1 cellular context compared by ENCODE assay signal in genomic region chr14:35807131-35807961, GRCh38.
A peak's percentile ranks its signal among the peaks of the same experiment; 100 is the strongest.
TF ChIP-seq lines count a peak whose summit lies in the region.

No MANE protein-coding gene starts in this region.

TF ChIP-seq in HepG2, 621 proteins besides CTCF, POLR2A, EP300 and RAD21 (continued from another document and continues in another):
- TF ChIP-seq ZNF143 (CRISPR knock-in tag; IDR thresholded peaks at IDR 0.05) = no peak
- TF ChIP-seq MIXL1 (CRISPR knock-in tag; IDR thresholded peaks at IDR 0.05) = peak; percentile 96
- no peak for TF ChIP-seq MEIS2 (CRISPR knock-in tag; IDR thresholded peaks at IDR 0.05)
- TF ChIP-seq HHEX (CRISPR knock-in tag; IDR thresholded peaks at IDR 0.05) = peak; percentile 57; the same call in 1 of the 2 replicates
- TF ChIP-seq ZSCAN21 (CRISPR knock-in tag; IDR thresholded peaks at IDR 0.05; ENCODE audit: borderline replicate concordance) = no peak
- TF ChIP-seq ETV6 (CRISPR knock-in tag; conservative IDR thresholded peaks at IDR 0.05) = no peak
- TF ChIP-seq JUN (CRISPR knock-in tag; IDR thresholded peaks at IDR 0.05) = no peak
- TF ChIP-seq STAT6 (CRISPR knock-in tag; IDR thresholded peaks at IDR 0.05; ENCODE audit: borderline replicate concordance) = peak; percentile 56
- TF ChIP-seq ZNF576 (CRISPR knock-in tag; IDR thresholded peaks at IDR 0.05) = no peak
- TF ChIP-seq CERS6 (CRISPR knock-in tag; IDR thresholded peaks at IDR 0.05) = no peak
- TF ChIP-seq HNRNPUL1 (IDR thresholded peaks at IDR 0.05; ENCODE audit: low read depth, low read length) = no peak
- 0 out of 2 replicates have a peak, but pooled peaks have one; percentile 14 for TF ChIP-seq POLR2AphosphoS5 (IDR thresholded peaks at IDR 0.05; ENCODE audit: low read depth, low read length)
- no peak for TF ChIP-seq ZFP36 (IDR thresholded peaks at IDR 0.05; ENCODE audit: borderline replicate concordance, low read depth, low read length, partially characterized antibody)
- TF ChIP-seq ZNF274 (CRISPR knock-in tag; IDR thresholded peaks at IDR 0.05) = no peak
- peak; percentile 41; the same call in 1 of the 2 replicates for TF ChIP-seq PHF21A (CRISPR knock-in tag; IDR thresholded peaks at IDR 0.05)
- no peak for TF ChIP-seq KLF12 (CRISPR knock-in tag; IDR thresholded peaks at IDR 0.05; ENCODE audit: borderline replicate concordance)
- TF ChIP-seq CSRNP2 (CRISPR knock-in tag; conservative IDR thresholded peaks at IDR 0.05; ENCODE audit: low read depth) = no peak
- no peak for TF ChIP-seq ZNF10 (CRISPR knock-in tag; IDR thresholded peaks at IDR 0.05; ENCODE audit: borderline replicate concordance, low read depth)
- TF ChIP-seq ZNF296 (CRISPR knock-in tag; conservative IDR thresholded peaks at IDR 0.05) = no peak
- TF ChIP-seq SMAD1 (CRISPR knock-in tag; IDR thresholded peaks at IDR 0.05; ENCODE audit: borderline replicate concordance, low read depth) = no peak
- no peak; the same call in 1 of the 2 replicates for TF ChIP-seq CREB1 (IDR thresholded peaks at IDR 0.05)
- peak; percentile 75; the same call in 1 of the 2 replicates for TF ChIP-seq CREB1 (CRISPR knock-in tag; IDR thresholded peaks at IDR 0.05)
- TF ChIP-seq CBX2 (IDR thresholded peaks at IDR 0.05; ENCODE audit: low read depth, low read length) = no peak
- no peak for TF ChIP-seq CBX2 (CRISPR knock-in tag; IDR thresholded peaks at IDR 0.05; ENCODE audit: low read depth)
- TF ChIP-seq IRX3 (CRISPR knock-in tag; IDR thresholded peaks at IDR 0.05; ENCODE audit: borderline replicate concordance, low read depth) = no peak
- TF ChIP-seq U2AF2 (IDR thresholded peaks at IDR 0.05; ENCODE audit: low read depth, low read length) = no peak
- no peak for TF ChIP-seq ZNF574 (CRISPR knock-in tag; IDR thresholded peaks at IDR 0.05)
- TF ChIP-seq ZNF691 (CRISPR knock-in tag; IDR thresholded peaks at IDR 0.05; ENCODE audit: borderline replicate concordance, low read depth) = no peak
- no peak for TF ChIP-seq SP2 (CRISPR knock-in tag; IDR thresholded peaks at IDR 0.05)
- TF ChIP-seq MED13 (CRISPR knock-in tag; IDR thresholded peaks at IDR 0.05) = no peak
- TF ChIP-seq AGO1 (IDR thresholded peaks at IDR 0.05; ENCODE audit: low read depth, low read length, poor library complexity, severe bottlenecking) = no peak
- peak; percentile 84 for TF ChIP-seq ZNF331 (CRISPR knock-in tag; IDR thresholded peaks at IDR 0.05)
- peak; percentile 80; the same call in 1 of the 2 replicates for TF ChIP-seq KAT8 (CRISPR knock-in tag; IDR thresholded peaks at IDR 0.05)
- peak; percentile 82 for TF ChIP-seq REPIN1 (CRISPR knock-in tag; IDR thresholded peaks at IDR 0.05; ENCODE audit: borderline replicate concordance, low read depth)
- TF ChIP-seq ZEB1 (IDR thresholded peaks at IDR 0.05; ENCODE audit: insufficient replicate concordance, low read depth) = no peak
- no peak for TF ChIP-seq TOPORS (CRISPR knock-in tag; IDR thresholded peaks at IDR 0.05)
- TF ChIP-seq IRF2 (CRISPR knock-in tag; IDR thresholded peaks at IDR 0.05) = no peak; the same call in 1 of the 2 replicates
- no peak for TF ChIP-seq NRL (CRISPR knock-in tag; IDR thresholded peaks at IDR 0.05; ENCODE audit: borderline replicate concordance)
- no peak; the same call in 1 of the 2 replicates for TF ChIP-seq ZNF34 (CRISPR knock-in tag; IDR thresholded peaks at IDR 0.05; ENCODE audit: borderline replicate concordance)
- no peak for TF ChIP-seq ZNF547 (CRISPR knock-in tag; IDR thresholded peaks at IDR 0.05)
- TF ChIP-seq PHF20 (CRISPR knock-in tag; IDR thresholded peaks at IDR 0.05) = no peak
- no peak for TF ChIP-seq ZNF251 (CRISPR knock-in tag; IDR thresholded peaks at IDR 0.05)
- no peak for TF ChIP-seq JDP2 (CRISPR knock-in tag; IDR thresholded peaks at IDR 0.05; ENCODE audit: borderline replicate concordance)
- 0 out of 2 replicates have a peak, but pooled peaks have one; percentile 22 for TF ChIP-seq ZFP36L1 (CRISPR knock-in tag; IDR thresholded peaks at IDR 0.05)
- no peak for TF ChIP-seq ZNF205 (CRISPR knock-in tag; IDR thresholded peaks at IDR 0.05)
- TF ChIP-seq TSC22D2 (CRISPR knock-in tag; IDR thresholded peaks at IDR 0.05; ENCODE audit: borderline replicate concordance) = no peak
- no peak for TF ChIP-seq CCAR2 (optimal IDR thresholded peaks at IDR 0.05; ENCODE audit: low read depth, low read length)
- no peak for TF ChIP-seq CC2D1A (CRISPR knock-in tag; IDR thresholded peaks at IDR 0.05)
- TF ChIP-seq TFDP1 (CRISPR knock-in tag; IDR thresholded peaks at IDR 0.05; ENCODE audit: borderline replicate concordance) = no peak
- TF ChIP-seq SIX4 (CRISPR knock-in tag; IDR thresholded peaks at IDR 0.05) = no peak; the same call in 1 of the 2 replicates
- peak; percentile 100 for TF ChIP-seq ZNF3 (CRISPR knock-in tag; IDR thresholded peaks at IDR 0.05)
- peak; percentile 89 for TF ChIP-seq DPF2 (CRISPR knock-in tag; IDR thresholded peaks at IDR 0.05; ENCODE audit: borderline replicate concordance, low read depth)
- 0 out of 2 replicates have a peak, but pooled peaks have one; percentile 8 for TF ChIP-seq ZNF761 (CRISPR knock-in tag; conservative IDR thresholded peaks at IDR 0.05)
- TF ChIP-seq ZNF878 (CRISPR knock-in tag; IDR thresholded peaks at IDR 0.05) = no peak
- no peak for TF ChIP-seq SIN3B (IDR thresholded peaks at IDR 0.05; ENCODE audit: low read length)
- no peak for TF ChIP-seq THAP7 (CRISPR knock-in tag; IDR thresholded peaks at IDR 0.05)
- TF ChIP-seq NFE2L1 (CRISPR knock-in tag; IDR thresholded peaks at IDR 0.05; ENCODE audit: borderline replicate concordance) = no peak
- TF ChIP-seq CEBPZ (IDR thresholded peaks at IDR 0.05; ENCODE audit: low read length) = no peak
- TF ChIP-seq NFYC (CRISPR knock-in tag; IDR thresholded peaks at IDR 0.05) = no peak; the same call in 1 of the 2 replicates
- TF ChIP-seq FOXO1 (CRISPR knock-in tag; IDR thresholded peaks at IDR 0.05) = peak; percentile 89
- no peak for TF ChIP-seq FOSL1 (CRISPR knock-in tag; IDR thresholded peaks at IDR 0.05; ENCODE audit: borderline replicate concordance)
- TF ChIP-seq CEBPG (CRISPR knock-in tag; IDR thresholded peaks at IDR 0.05) = peak; percentile 95
- no peak for TF ChIP-seq ZNF746 (CRISPR knock-in tag; IDR thresholded peaks at IDR 0.05)
- TF ChIP-seq ZNF451 (CRISPR knock-in tag; IDR thresholded peaks at IDR 0.05) = no peak
